1 cellular context compared by ENCODE assay signal in genomic region chr7:105399043-105399725, GRCh38.
TF ChIP-seq lines count a peak whose summit lies in the region.

No MANE protein-coding gene starts in this region.

TF ChIP-seq in HepG2, 621 proteins besides CTCF, POLR2A, EP300 and RAD21 (continued from another document):
- TF ChIP-seq TRIM22 (IDR thresholded peaks at IDR 0.05) (no peak), HOXA3 (CRISPR knock-in tag; IDR thresholded peaks at IDR 0.05) (no peak), ZNF746 (CRISPR knock-in tag; IDR thresholded peaks at IDR 0.05) (no peak)
